Comparison of ENCODE assay signal across 30 cellular contexts in the genomic region with DNA sequence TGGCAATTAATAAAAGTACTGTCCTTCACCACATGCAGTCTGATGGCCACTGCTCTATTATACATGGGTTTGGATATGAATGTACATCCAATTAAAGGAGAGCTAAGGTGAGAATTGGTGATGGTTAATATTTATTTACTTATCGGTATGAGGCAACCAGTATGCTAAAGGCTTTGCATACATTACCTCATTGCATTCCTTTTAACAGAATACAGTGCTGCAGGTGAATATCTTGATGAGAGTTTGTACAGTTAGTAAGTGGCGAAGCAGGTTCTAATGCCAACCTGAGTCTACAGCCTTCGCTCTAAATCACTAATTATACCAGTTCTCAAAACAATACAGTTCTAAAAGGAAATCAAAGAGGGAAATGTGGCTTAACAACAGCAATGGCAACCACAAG.
"Had no signal": no experiment of that assay in that cellular context is flagged by ENCODE, and none has a peak within 500 bp of the region (broad histone marks: within the 10 kb centered on the region; RNA-seq: fewer than 3 reads in every experiment).

No MANE protein-coding gene starts in this region.

- H3K9me3 ChIP-seq: gastrocnemius medialis, left ventricle myocardium inferior, neutrophil, ovary, testis, transverse colon had no signal

- H3K9me3 Mint-ChIP-seq: activated CD4-positive, alpha-beta memory T cell treated with anti-CD3 and anti-CD28 coated beads, Interleukin-2, amount 10 ng/mL, durations not matched to agents 7 days and 5 days; activated CD4-positive, alpha-beta T cell treated with anti-CD3 and anti-CD28 coated beads, Interleukin-2, amount 10 ng/mL, durations not matched to agents 7 days and 5 days; activated T-cell treated with anti-CD3 and anti-CD28 coated beads, Interleukin-2, amount 50 U/mL, for 4 hours; activated T-helper 17 cell treated with anti-CD3 and anti-CD28 coated beads, Interleukin-2, amount 50 U/mL, for 72 hours; mesothelial cell of epicardium; naive B cell; nephron progenitor cell; WTC11 had no signal

- H3K4me1 ChIP-seq: gastrocnemius medialis, left ventricle myocardium inferior, testis had no signal

- H3K27me3 Mint-ChIP-seq: activated CD4-positive, alpha-beta memory T cell treated with anti-CD3 and anti-CD28 coated beads, Interleukin-2, amount 10 ng/mL, durations not matched to agents 7 days and 5 days; activated CD4-positive, alpha-beta T cell treated with anti-CD3 and anti-CD28 coated beads, Interleukin-2, amount 10 ng/mL, durations not matched to agents 7 days and 5 days; activated T-helper 17 cell treated with anti-CD3 and anti-CD28 coated beads, Interleukin-2, amount 50 U/mL, for 72 hours; naive B cell; progenitor cell of endocrine pancreas had no signal

- FAIRE-seq: colon had no signal

- H3K27ac Mint-ChIP-seq: activated CD4-positive, alpha-beta memory T cell treated with anti-CD3 and anti-CD28 coated beads, Interleukin-2, amount 10 ng/mL, durations not matched to agents 7 days and 5 days; activated CD4-positive, alpha-beta T cell treated with anti-CD3 and anti-CD28 coated beads, Interleukin-2, amount 10 ng/mL, durations not matched to agents 7 days and 5 days; activated T-helper 17 cell treated with anti-CD3 and anti-CD28 coated beads, Interleukin-2, amount 50 U/mL, for 72 hours; mesothelial cell of epicardium; naive B cell; nephron progenitor cell; progenitor cell of endocrine pancreas; WTC11 had no signal

- H3K4me3 Mint-ChIP-seq: activated CD4-positive, alpha-beta memory T cell treated with anti-CD3 and anti-CD28 coated beads, Interleukin-2, amount 10 ng/mL, durations not matched to agents 7 days and 5 days; activated CD4-positive, alpha-beta T cell treated with anti-CD3 and anti-CD28 coated beads, Interleukin-2, amount 10 ng/mL, durations not matched to agents 7 days and 5 days; activated T-cell treated with anti-CD3 and anti-CD28 coated beads, Interleukin-2, amount 50 U/mL, for 4 hours; activated T-helper 17 cell treated with anti-CD3 and anti-CD28 coated beads, Interleukin-2, amount 50 U/mL, for 72 hours; mesothelial cell of epicardium; naive B cell; nephron progenitor cell; WTC11 had no signal

- H3K4me1 Mint-ChIP-seq: activated CD4-positive, alpha-beta memory T cell treated with anti-CD3 and anti-CD28 coated beads, Interleukin-2, amount 10 ng/mL, durations not matched to agents 7 days and 5 days; activated CD4-positive, alpha-beta T cell treated with anti-CD3 and anti-CD28 coated beads, Interleukin-2, amount 10 ng/mL, durations not matched to agents 7 days and 5 days; activated T-helper 17 cell treated with anti-CD3 and anti-CD28 coated beads, Interleukin-2, amount 50 U/mL, for 72 hours; mesothelial cell of epicardium; naive B cell; nephron progenitor cell had no signal

- DNase-seq: activated CD4-positive, alpha-beta memory T cell treated with anti-CD3 and anti-CD28 coated beads, Interleukin-2, amount 10 ng/mL, durations not matched to agents 7 days and 5 days; activated CD4-positive, alpha-beta T cell treated with anti-CD3 and anti-CD28 coated beads for 1 hour; activated CD4-positive, alpha-beta T cell treated with anti-CD3 and anti-CD28 coated beads, Interleukin-2, amount 10 ng/mL, durations not matched to agents 7 days and 5 days; activated gamma-delta T cell treated with Interleukin-2 at 50 U/mL for 16 hours; activated naive CD4-positive, alpha-beta T cell treated with anti-CD3 and anti-CD28 coated beads, Interleukin-2, amount 50 U/mL, for 16 hours; activated T-cell treated with anti-CD3 and anti-CD28 coated beads, Interleukin-2, amount 50 U/mL, for 4 hours; amygdala; dermis blood vessel endothelial cell; effector CD4-positive, alpha-beta T cell; gastrocnemius medialis; glutamatergic neuron; left ventricle myocardium inferior; naive B cell; nephron progenitor cell; ovary; retina; stimulated activated CD4-positive, alpha-beta T cell treated with anti-CD3 and anti-CD28 coated beads, Interleukin-12 subunit alpha, Interleukin-12 subunit beta, amount 100 ng/mL, for 4 hours; stimulated activated CD4-positive, alpha-beta T cell treated with anti-CD3 and anti-CD28 coated beads, Interleukin-4, amount 100 ng/mL, for 1 hour; stimulated activated naive CD8-positive, alpha-beta T cell treated with anti-CD3 and anti-CD28 coated beads, Interleukin-15, Interleukin-2, amounts not matched to agents 100 U/mL and 50 U/mL, for 24 hours; T1000; testis; transverse colon had no signal

- H3K36me3 Mint-ChIP-seq: mesothelial cell of epicardium, naive B cell, WTC11 had no signal

- H3K27me3 ChIP-seq: gastrocnemius medialis, neutrophil, ovary, testis, transverse colon had no signal

- H3K27ac ChIP-seq: gastrocnemius medialis, left ventricle myocardium inferior, neutrophil, ovary, skin epidermis, testis, transverse colon had no signal

- H3K4me3 ChIP-seq: gastrocnemius medialis, left ventricle myocardium inferior, ovary, skin epidermis, testis, transverse colon had no signal

- ATAC-seq: activated T-cell treated with anti-CD3 and anti-CD28 coated beads, Interleukin-2, amount 50 U/mL, for 4 hours; activated T-helper 17 cell treated with anti-CD3 and anti-CD28 coated beads, Interleukin-2, amount 50 U/mL, for 72 hours; gastrocnemius medialis; sciatic nerve; stimulated activated naive CD8-positive, alpha-beta T cell treated with anti-CD3 and anti-CD28 coated beads, Interleukin-15, Interleukin-2, amounts not matched to agents 100 U/mL and 50 U/mL, for 24 hours; WTC11 had no signal

- H3K36me3 ChIP-seq: gastrocnemius medialis, left ventricle myocardium inferior, neutrophil, ovary, transverse colon had no signal
